Comparison of ENCODE assay signal across 24 cellular contexts in genomic region chr21:44024257-44024656, GRCh38. TPM values are rescaled to one million over a fixed set of nuclear protein-coding genes. Genes with fewer than 3 reads are reported as not detected.
A peak's percentile ranks its signal among the peaks of the same experiment; 100 is the strongest.
DNase-seq lines count a peak whose midpoint lies in the region; ATAC-seq and TF ChIP-seq lines count a peak whose summit lies in the region.
"Had no signal": no experiment of that assay in that cellular context is flagged by ENCODE, and none has a peak within 500 bp of the region (broad histone marks: within the 10 kb centered on the region; RNA-seq: fewer than 3 reads in every experiment).

No MANE protein-coding gene starts in this region.

- intact Hi-C loops in activated CD4-positive, alpha-beta T cell treated with anti-CD3 and anti-CD28 coated beads for 36 hours (cut with DNase I, micrococcal nuclease) = no loop called here

- H3K27me3 ChIP-seq in suprapubic skin = no peaks in the 10 kb centered on the region
- H3K27me3 ChIP-seq: esophagus muscularis mucosa, gastroesophageal sphincter, vagina had no signal

- TF ChIP-seq EP300 in suprapubic skin (IDR thresholded peaks at IDR 0.05) = no peak

- CTCF ChIA-PET in activated CD4-positive, alpha-beta T cell treated with anti-CD3 and anti-CD28 coated beads for 36 hours (lab: Charles Lee) = interaction anchor here (0.7 to 2.5 kb wide), 4 partner anchors 9 to 274 kb away, joined by 3 to 12 read pairs (median 4); no protein-coding TSS in a partner anchor
- CTCF ChIA-PET in HEK293T (lab: Yijun Ruan, JAX) = no interaction called here

- H3K4me1 ChIP-seq in suprapubic skin = peaks cover 36% of the 10 kb centered on the region

- H3K36me3 ChIP-seq in suprapubic skin = no peaks in the 10 kb centered on the region
- H3K36me3 ChIP-seq: esophagus muscularis mucosa, gastroesophageal sphincter, vagina, WERI-Rb-1 had no signal

- no peak for TF ChIP-seq POLR2A in suprapubic skin (IDR thresholded peaks at IDR 0.05)

- no peaks in the 10 kb centered on the region for H3K27me3 Mint-ChIP-seq in activated CD4-positive, alpha-beta T cell treated with anti-CD3 and anti-CD28 coated beads for 36 hours
- H3K27me3 Mint-ChIP-seq: B cell had no signal

- no peaks in the 10 kb centered on the region for H3K9me3 ChIP-seq in suprapubic skin
- H3K9me3 ChIP-seq: esophagus muscularis mucosa, gastroesophageal sphincter, vagina had no signal

- no peak overlapping the region for H3K4me3 ChIP-seq in suprapubic skin
- H3K4me3 ChIP-seq: esophagus muscularis mucosa, gastroesophageal sphincter, vagina had no signal

- TF ChIP-seq CTCF in suprapubic skin (IDR thresholded peaks at IDR 0.05) = no peak

- WGBS in suprapubic skin = 46% methylated on average over 1 of the region's 1 CpG

- H3K27ac Mint-ChIP-seq in activated CD4-positive, alpha-beta T cell treated with anti-CD3 and anti-CD28 coated beads for 36 hours = peak overlapping the region; percentile 49

- peaks cover 15% of the 10 kb centered on the region for H3K36me3 Mint-ChIP-seq in activated CD4-positive, alpha-beta T cell treated with anti-CD3 and anti-CD28 coated beads for 36 hours (ENCODE audit: low read depth)

- POLR2A ChIA-PET in activated CD4-positive, alpha-beta T cell treated with anti-CD3 and anti-CD28 coated beads for 36 hours (lab: Charles Lee) = interaction anchor here (0.7 kb wide), 1 partner anchor 238 kb away, joined by 4 read pairs; no protein-coding TSS in a partner anchor
- POLR2A ChIA-PET in HEK293T (lab: Yijun Ruan, JAX) = interaction anchor here (1.7 kb wide), 1 partner anchor 12 kb away, joined by 9 read pairs; the partner anchor contains the start of gene TRAPPC10

- H3K9me3 Mint-ChIP-seq in activated CD4-positive, alpha-beta T cell treated with anti-CD3 and anti-CD28 coated beads for 36 hours (ENCODE audit: low read depth) = no peaks in the 10 kb centered on the region

- no peak overlapping the region for H3K27ac ChIP-seq in suprapubic skin
- H3K27ac ChIP-seq: WERI-Rb-1 had no signal

- peak; percentile 30 for DNase-seq in activated CD4-positive, alpha-beta T cell treated with anti-CD3 and anti-CD28 coated beads for 36 hours
- DNase-seq in activated CD4-positive, alpha-beta T cell treated with anti-CD3 and anti-CD28 coated beads, Interleukin-2, amount 50 U/mL, for 4 hours = no peak
- peak; percentile 13 for DNase-seq in stimulated activated CD4-positive, alpha-beta T cell treated with anti-CD3 and anti-CD28 coated beads, Interleukin-15, amount 100 ng/mL, for 24 hours
- DNase-seq in stimulated activated CD4-positive, alpha-beta T cell treated with anti-CD3 and anti-CD28 coated beads, Interleukin-12 subunit alpha, Interleukin-12 subunit beta, amount 100 ng/mL, for 4 hours = no peak
- peak; percentile 12 for DNase-seq in mesenteric fat pad (ENCODE audit: low spot score)
- DNase-seq in suprapubic skin (ENCODE audit: low spot score in 2 of 2) = peak; percentile 12 to 13
- DNase-seq in NCI-H2227 (lab: John Stamatoyannopoulos, UW; ENCODE audit: unreplicated experiment) = no peak
- DNase-seq in HEK293T (ENCODE audit: extremely low spot score) = no peak
- DNase-seq: 8988T; activated gamma-delta T cell; effector memory CD4-positive, alpha-beta T cell; HCEC 1CT; NCI-H1092; NCI-H2029; NCI-H446; NK-92 treated with Interleukin-12 subunit alpha and Interleukin-12 subunit beta, amount 100 ng/mL, for 24 hours; small intestine; stimulated activated CD4-positive, alpha-beta T cell treated with anti-CD3 and anti-CD28 coated beads, Interleukin-4, amount 100 ng/mL, for 24 hours; T-helper 2 cell; WERI-Rb-1 had no signal

- peak; percentile 32 for ATAC-seq in activated CD4-positive, alpha-beta T cell treated with anti-CD3 and anti-CD28 coated beads for 36 hours

- peaks cover 87% of the 10 kb centered on the region for H3K4me1 Mint-ChIP-seq in activated CD4-positive, alpha-beta T cell treated with anti-CD3 and anti-CD28 coated beads for 36 hours

- H3K4me3 Mint-ChIP-seq in activated CD4-positive, alpha-beta T cell treated with anti-CD3 and anti-CD28 coated beads for 36 hours = no peak overlapping the region

TF ChIP-seq in HEK293T, 16 proteins besides CTCF, POLR2A, EP300 and RAD21:
- TF ChIP-seq HDGF (IDR thresholded peaks at IDR 0.05; ENCODE audit: borderline replicate concordance) (no peak), FOXK2 (IDR thresholded peaks at IDR 0.05) (no peak), NFRKB (IDR thresholded peaks at IDR 0.05) (no peak), ELF4 (IDR thresholded peaks at IDR 0.05) (no peak), SUZ12 (IDR thresholded peaks at IDR 0.05) (no peak), CTBP1 (IDR thresholded peaks at IDR 0.05; ENCODE audit: borderline replicate concordance) (no peak), SP1 (IDR thresholded peaks at IDR 0.05) (no peak), L3MBTL2 (conservative IDR thresholded peaks at IDR 0.05) (no peak), BHLHE40 (IDR thresholded peaks at IDR 0.05; ENCODE audit: borderline replicate concordance) (no peak), FOXA1 (IDR thresholded peaks at IDR 0.05) (no peak), PKNOX1 (IDR thresholded peaks at IDR 0.05) (no peak)

RNA-seq across cellular contexts. Expression of gene TRAPPC10, which starts 12.1 kb away (rescaled TPM):
- total RNA-seq in activated CD4-positive, alpha-beta T cell treated with anti-CD3 and anti-CD28 coated beads for 36 hours = 10 to 100 TPM; 40.2 to 58.7 TPM
- 44.4 TPM for total RNA-seq in mesenteric fat pad
- 10 to 100 TPM; 31.0 to 51.8 (median 43.0) TPM for total RNA-seq in suprapubic skin

Comparison
In these comparisons a context has a peak if more than half of its experiments do, and no peak if none do; other contexts are left out.
1. DNase-seq: peak in activated CD4-positive, alpha-beta T cell treated with anti-CD3 and anti-CD28 coated beads for 36 hours (single experiment), stimulated activated CD4-positive, alpha-beta T cell treated with anti-CD3 and anti-CD28 coated beads, Interleukin-15, amount 100 ng/mL, for 24 hours (single experiment), mesenteric fat pad (single experiment) and suprapubic skin (2 of 2); none in activated CD4-positive, alpha-beta T cell treated with anti-CD3 and anti-CD28 coated beads, Interleukin-2, amount 50 U/mL, for 4 hours (0 of 2), stimulated activated CD4-positive, alpha-beta T cell treated with anti-CD3 and anti-CD28 coated beads, Interleukin-12 subunit alpha, Interleukin-12 subunit beta, amount 100 ng/mL, for 4 hours (single experiment), NCI-H2227 (single experiment) and HEK293T (single experiment).